8 cellular contexts compared by ENCODE assay signal in the genomic region with DNA sequence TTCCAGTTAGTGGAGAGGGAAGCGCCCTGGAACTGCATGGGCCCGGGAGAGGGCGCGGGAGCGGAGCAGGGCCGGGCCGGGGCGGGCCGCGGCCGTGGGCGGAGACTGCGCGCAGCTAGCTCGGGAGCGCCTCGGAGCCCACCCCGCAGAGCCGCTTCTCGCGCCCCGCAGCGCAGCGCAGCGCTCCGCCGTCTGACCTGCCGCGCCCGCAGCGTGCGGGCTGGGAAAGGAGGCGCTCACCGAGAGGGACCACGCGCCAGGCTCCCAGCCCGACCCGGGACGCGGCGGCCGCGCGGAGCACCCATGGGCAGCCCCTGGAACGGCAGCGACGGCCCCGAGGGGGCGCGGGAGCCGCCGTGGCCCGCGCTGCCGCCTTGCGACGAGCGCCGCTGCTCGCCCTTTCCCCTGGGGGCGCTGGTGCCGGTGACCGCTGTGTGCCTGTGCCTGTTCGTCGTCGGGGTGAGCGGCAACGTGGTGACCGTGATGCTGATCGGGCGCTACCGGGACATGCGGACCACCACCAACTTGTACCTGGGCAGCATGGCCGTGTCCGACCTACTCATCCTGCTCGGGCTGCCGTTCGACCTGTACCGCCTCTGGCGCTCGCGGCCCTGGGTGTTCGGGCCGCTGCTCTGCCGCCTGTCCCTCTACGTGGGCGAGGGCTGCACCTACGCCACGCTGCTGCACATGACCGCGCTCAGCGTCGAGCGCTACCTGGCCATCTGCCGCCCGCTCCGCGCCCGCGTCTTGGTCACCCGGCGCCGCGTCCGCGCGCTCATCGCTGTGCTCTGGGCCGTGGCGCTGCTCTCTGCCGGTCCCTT. TPM values are rescaled to one million over a fixed set of nuclear protein-coding genes. Genes with fewer than 3 reads are reported as not detected.
DNase-seq lines count a peak whose midpoint lies in the region; ATAC-seq, FAIRE-seq and TF ChIP-seq lines count a peak whose summit lies in the region.

A gene with protein sequence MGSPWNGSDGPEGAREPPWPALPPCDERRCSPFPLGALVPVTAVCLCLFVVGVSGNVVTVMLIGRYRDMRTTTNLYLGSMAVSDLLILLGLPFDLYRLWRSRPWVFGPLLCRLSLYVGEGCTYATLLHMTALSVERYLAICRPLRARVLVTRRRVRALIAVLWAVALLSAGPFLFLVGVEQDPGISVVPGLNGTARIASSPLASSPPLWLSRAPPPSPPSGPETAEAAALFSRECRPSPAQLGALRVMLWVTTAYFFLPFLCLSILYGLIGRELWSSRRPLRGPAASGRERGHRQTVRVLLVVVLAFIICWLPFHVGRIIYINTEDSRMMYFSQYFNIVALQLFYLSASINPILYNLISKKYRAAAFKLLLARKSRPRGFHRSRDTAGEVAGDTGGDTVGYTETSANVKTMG (plus strand): TSS at position 304 of the 821 bp plus-strand sequence. CDS start 0 bp downstream, at position 304.

- DNase-seq in T47D (ENCODE audit: low read depth in 1 of 2, low spot score in 1 of 2), result peak; percentile 68 to 76
- no peak for DNase-seq in MCF 10A (ENCODE audit: unreplicated experiment)
- peak; percentile 27 for DNase-seq in T-helper 2 cell treated with Interferon-gamma antibody and Interleukin-4, amounts not matched to agents 5 μg/mL and 100 μg/mL, for 36 hours (ENCODE audit: low spot score)
- DNase-seq in lower lobe of right lung, result peak; percentile 53
- DNase-seq in stimulated activated naive CD4-positive, alpha-beta T cell treated with Interleukin-2 at 50 U/mL for 16 hours (lab: John Stamatoyannopoulos, UW), result peak; percentile 23
- no peak for DNase-seq in H54 (ENCODE audit: insufficient read length, low spot score)
- DNase-seq in OCI-M2 (lab: John Stamatoyannopoulos, UW; ENCODE audit: unreplicated experiment), result no peak

- no peaks in the 10 kb centered on the region for H3K36me3 ChIP-seq in lower lobe of right lung

- peak within 1 kb of the TSS; percentile 52 for H3K4me3 ChIP-seq in lower lobe of right lung

- CTCF ChIA-PET in MCF 10A (lab: Yijun Ruan, JAX), result interaction anchor here (0.6 kb wide), 1 partner anchor 262 kb away, joined by 5 read pairs; no protein-coding TSS in a partner anchor

- peaks cover 8% of the 10 kb centered on the region for H3K9me3 Mint-ChIP-seq in MCF 10A (ENCODE audit: unreplicated experiment)
- no peaks in the 10 kb centered on the region for H3K9me3 Mint-ChIP-seq in T-helper 2 cell treated with Interferon-gamma antibody and Interleukin-4, amounts not matched to agents 5 μg/mL and 100 μg/mL, for 36 hours
- no peaks in the 10 kb centered on the region for H3K9me3 Mint-ChIP-seq in dendritic cell treated with granulocyte-macrophage colony-stimulating factor and Interleukin-4, amounts not matched to agents 40 ng/mL and 50 ng/mL, for 4 days

- TF ChIP-seq POLR2A in H54 (IDR thresholded peaks at IDR 0.05; ENCODE audit: low read depth, low read length), result no peak

- POLR2A ChIA-PET in MCF 10A (lab: Yijun Ruan, JAX), result no interaction called here

- peaks cover 17% of the 10 kb centered on the region for H3K4me1 ChIP-seq in lower lobe of right lung

- H3K4me1 Mint-ChIP-seq in MCF 10A (ENCODE audit: insufficient read depth, unreplicated experiment), result no peaks in the 10 kb centered on the region
- peaks cover 6% of the 10 kb centered on the region for H3K4me1 Mint-ChIP-seq in T-helper 2 cell treated with Interferon-gamma antibody and Interleukin-4, amounts not matched to agents 5 μg/mL and 100 μg/mL, for 36 hours (ENCODE audit: low read depth)
- H3K4me1 Mint-ChIP-seq in dendritic cell treated with granulocyte-macrophage colony-stimulating factor and Interleukin-4, amounts not matched to agents 40 ng/mL and 50 ng/mL, for 4 days (ENCODE audit: low read depth), result peaks cover 15% of the 10 kb centered on the region

- H3K27me3 Mint-ChIP-seq in MCF 10A (ENCODE audit: insufficient read depth, unreplicated experiment), result no peaks in the 10 kb centered on the region
- peaks cover 70% of the 10 kb centered on the region for H3K27me3 Mint-ChIP-seq in T-helper 2 cell treated with Interferon-gamma antibody and Interleukin-4, amounts not matched to agents 5 μg/mL and 100 μg/mL, for 36 hours (ENCODE audit: low read depth)
- H3K27me3 Mint-ChIP-seq in dendritic cell treated with granulocyte-macrophage colony-stimulating factor and Interleukin-4, amounts not matched to agents 40 ng/mL and 50 ng/mL, for 4 days, result peaks cover 50% of the 10 kb centered on the region

- no peaks in the 10 kb centered on the region for H3K36me3 Mint-ChIP-seq in MCF 10A (ENCODE audit: insufficient read depth, unreplicated experiment)
- no peaks in the 10 kb centered on the region for H3K36me3 Mint-ChIP-seq in T-helper 2 cell treated with Interferon-gamma antibody and Interleukin-4, amounts not matched to agents 5 μg/mL and 100 μg/mL, for 36 hours (ENCODE audit: low read depth)
- no peaks in the 10 kb centered on the region for H3K36me3 Mint-ChIP-seq in dendritic cell treated with granulocyte-macrophage colony-stimulating factor and Interleukin-4, amounts not matched to agents 40 ng/mL and 50 ng/mL, for 4 days (ENCODE audit: low read depth)

- H3K9me3 ChIP-seq in lower lobe of right lung, result no peaks in the 10 kb centered on the region

- ATAC-seq in lower lobe of right lung, result peak; percentile 74 to 81

- H3K27ac ChIP-seq in lower lobe of right lung, result no peak within 1 kb of the TSS

- FAIRE-seq in H54 (lab: Jason Lieb, UNC), result no peak

- TF ChIP-seq CTCF in MCF 10A (IDR thresholded peaks at IDR 0.05; ENCODE audit: unreplicated experiment), result no peak
- TF ChIP-seq CTCF in lower lobe of right lung (IDR thresholded peaks at IDR 0.05), result peak; percentile 26

- in situ Hi-C loops in T47D (cut with HindIII; ENCODE audit: low pct_unique_long_range_greater_than_20kb, low sequenced_read_pairs), result no loop called here

- intact Hi-C loops in MCF 10A (cut with micrococcal nuclease), result no loop called here
- intact Hi-C loops in dendritic cell treated with granulocyte-macrophage colony-stimulating factor and Interleukin-4, amounts not matched to agents 40 ng/mL and 50 ng/mL, for 4 days (cut with micrococcal nuclease), result no loop called here
- intact Hi-C loops in lower lobe of right lung (cut with DNase I), result no loop called here

- no peak within 1 kb of the TSS for H3K4me3 Mint-ChIP-seq in MCF 10A (ENCODE audit: unreplicated experiment)
- H3K4me3 Mint-ChIP-seq in T-helper 2 cell treated with Interferon-gamma antibody and Interleukin-4, amounts not matched to agents 5 μg/mL and 100 μg/mL, for 36 hours, result peak within 1 kb of the TSS; percentile 53
- H3K4me3 Mint-ChIP-seq in dendritic cell treated with granulocyte-macrophage colony-stimulating factor and Interleukin-4, amounts not matched to agents 40 ng/mL and 50 ng/mL, for 4 days, result peak within 1 kb of the TSS; percentile 68

- H3K27me3 ChIP-seq in lower lobe of right lung (ENCODE audit: low read depth), result peaks cover 44% of the 10 kb centered on the region

- BruUV-seq in MCF 10A (replicated peaks; lab: Mats Ljungman, UMichigan), result no TSS peak

- H3K27ac Mint-ChIP-seq in MCF 10A (ENCODE audit: low read depth, unreplicated experiment), result no peak within 1 kb of the TSS
- H3K27ac Mint-ChIP-seq in T-helper 2 cell treated with Interferon-gamma antibody and Interleukin-4, amounts not matched to agents 5 μg/mL and 100 μg/mL, for 36 hours, result no peak within 1 kb of the TSS
- H3K27ac Mint-ChIP-seq in dendritic cell treated with granulocyte-macrophage colony-stimulating factor and Interleukin-4, amounts not matched to agents 40 ng/mL and 50 ng/mL, for 4 days, result no peak within 1 kb of the TSS

RNA-seq across cellular contexts. Expression of the gene that starts here (rescaled TPM):
- total RNA-seq in MCF 10A (2022) (not detected in 2 replicates), lower lobe of right lung (not detected)

Comparison
In these comparisons a context has a peak if more than half of its experiments do, and no peak if none do; other contexts are left out.
1. DNase-seq: peak in T47D (2 of 2), T-helper 2 cell treated with Interferon-gamma antibody and Interleukin-4, amounts not matched to agents 5 μg/mL and 100 μg/mL, for 36 hours (single experiment) and stimulated activated naive CD4-positive, alpha-beta T cell treated with Interleukin-2 at 50 U/mL for 16 hours (single experiment); none in MCF 10A (single experiment), H54 (single experiment) and OCI-M2 (single experiment).
2. Peak in DNase-seq, ATAC-seq and H3K4me3 ChIP-seq in lower lobe of right lung; RNA of the gene not detected or under 1 TPM.